ENCODE assay signal across 1 cellular context in the genomic region with DNA sequence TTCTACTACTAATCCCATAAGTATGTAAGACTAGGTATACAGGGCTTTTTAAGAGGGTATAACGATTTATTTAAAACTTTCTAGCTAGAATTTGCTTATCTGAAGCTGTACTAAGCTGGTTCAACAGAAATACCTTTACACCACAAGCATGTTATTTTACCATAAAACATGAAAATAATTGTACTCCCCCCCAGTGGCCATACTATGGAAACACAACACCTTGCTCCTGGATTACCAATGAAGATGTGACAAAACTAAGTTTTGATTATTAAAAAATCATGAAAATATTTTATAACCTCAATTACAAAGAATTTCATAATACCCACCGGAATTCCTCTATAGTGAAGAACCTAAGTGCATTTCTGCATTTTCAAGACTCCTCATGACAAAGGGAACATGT.
TF ChIP-seq lines count a peak whose summit lies in the region.

No MANE protein-coding gene starts in this region.

TF ChIP-seq in GM23338, 12 proteins besides CTCF, POLR2A, EP300 and RAD21 (continued from another document):
- TF ChIP-seq ZNF462 (CRISPR knock-in tag; IDR thresholded peaks at IDR 0.05): no peak
- no peak for TF ChIP-seq EZH2 (IDR thresholded peaks at IDR 0.05; ENCODE audit: low read depth, unreplicated experiment)
- TF ChIP-seq EZH2phosphoT487 (IDR thresholded peaks at IDR 0.05; ENCODE audit: unreplicated experiment): no peak
- TF ChIP-seq ETS1 (IDR thresholded peaks at IDR 0.05): no peak
- no peak for TF ChIP-seq POLR2AphosphoS5 (IDR thresholded peaks at IDR 0.05; ENCODE audit: low read depth)
